1 cellular context compared by ENCODE assay signal in the genomic region with DNA sequence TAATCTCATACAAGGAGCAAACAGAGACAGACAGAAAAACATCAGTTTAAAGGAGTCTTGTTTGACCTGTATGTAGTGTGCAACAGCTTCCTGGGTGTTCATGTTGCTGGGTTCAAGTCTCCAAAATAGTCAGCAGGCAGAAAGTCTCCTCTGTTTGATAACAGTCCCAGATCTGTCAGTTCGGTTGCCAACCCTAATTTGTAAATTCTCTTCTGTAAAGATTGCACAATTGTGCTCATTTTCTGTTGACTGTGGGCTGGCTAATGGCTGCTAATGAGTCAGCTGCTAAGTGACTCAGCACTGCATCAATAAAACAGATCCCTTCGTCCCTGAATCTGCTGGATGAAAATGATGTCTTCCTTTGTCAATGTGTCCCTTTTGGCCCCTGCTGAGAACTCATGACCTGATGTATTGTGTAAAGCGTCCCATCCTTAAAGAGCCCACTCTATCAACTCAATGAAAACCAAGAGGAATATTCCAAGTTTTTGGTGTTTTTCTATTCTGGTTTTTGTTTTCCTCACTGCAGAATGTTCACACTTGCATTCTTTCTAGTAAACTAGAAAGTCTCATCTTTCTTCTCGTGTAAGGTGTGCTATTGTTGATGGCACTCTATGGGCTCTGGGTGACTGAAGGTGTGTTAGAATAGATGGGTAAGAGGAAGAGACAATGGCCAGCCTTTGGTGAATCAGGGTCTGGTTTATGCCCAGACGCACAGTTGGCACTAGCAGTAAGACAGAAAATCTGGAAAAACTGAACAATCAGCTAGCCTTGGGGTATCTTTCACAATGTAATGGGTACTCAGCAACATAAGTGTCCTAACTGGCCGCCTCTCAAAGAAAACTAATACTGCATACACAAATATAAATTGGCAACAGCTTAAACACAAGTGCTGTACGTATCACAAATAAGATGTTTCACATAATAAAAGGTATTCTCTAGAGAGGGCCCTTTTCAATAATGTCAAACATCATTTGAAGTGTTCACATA.
TF ChIP-seq lines count a peak whose summit lies in the region.

No MANE protein-coding gene starts in this region.

TF ChIP-seq in A549, 52 proteins besides CTCF, POLR2A, EP300 and RAD21 (continued from another document):
- TF ChIP-seq, protein P1, sequence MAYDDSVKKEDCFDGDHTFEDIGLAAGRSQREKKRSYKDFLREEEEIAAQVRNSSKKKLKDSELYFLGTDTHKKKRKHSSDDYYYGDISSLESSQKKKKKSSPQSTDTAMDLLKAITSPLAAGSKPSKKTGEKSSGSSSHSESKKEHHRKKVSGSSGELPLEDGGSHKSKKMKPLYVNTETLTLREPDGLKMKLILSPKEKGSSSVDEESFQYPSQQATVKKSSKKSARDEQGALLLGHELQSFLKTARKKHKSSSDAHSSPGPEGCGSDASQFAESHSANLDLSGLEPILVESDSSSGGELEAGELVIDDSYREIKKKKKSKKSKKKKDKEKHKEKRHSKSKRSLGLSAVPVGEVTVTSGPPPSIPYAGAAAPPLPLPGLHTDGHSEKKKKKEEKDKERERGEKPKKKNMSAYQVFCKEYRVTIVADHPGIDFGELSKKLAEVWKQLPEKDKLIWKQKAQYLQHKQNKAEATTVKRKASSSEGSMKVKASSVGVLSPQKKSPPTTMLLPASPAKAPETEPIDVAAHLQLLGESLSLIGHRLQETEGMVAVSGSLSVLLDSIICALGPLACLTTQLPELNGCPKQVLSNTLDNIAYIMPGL (CRISPR knock-in tag; IDR thresholded peaks at IDR 0.05; ENCODE audit: borderline replicate concordance): no peak
- peak; percentile 62 for TF ChIP-seq MAFK (IDR thresholded peaks at IDR 0.05; ENCODE audit: partially characterized antibody)
- TF ChIP-seq HOXB13 (CRISPR knock-in tag; IDR thresholded peaks at IDR 0.05; ENCODE audit: low read depth): no peak
- TF ChIP-seq FOXS1 (CRISPR knock-in tag; IDR thresholded peaks at IDR 0.05): no peak
- no peak for TF ChIP-seq ZC3H11A (IDR thresholded peaks at IDR 0.05)
- no peak for TF ChIP-seq CBX2 (IDR thresholded peaks at IDR 0.05; ENCODE audit: borderline replicate concordance, low read depth)
- no peak for TF ChIP-seq CHD2 (IDR thresholded peaks at IDR 0.05; ENCODE audit: low read length, partially characterized antibody)
- no peak for TF ChIP-seq NR3C1 (IDR thresholded peaks at IDR 0.05)
- TF ChIP-seq FOSL2 (IDR thresholded peaks at IDR 0.05): peak; percentile 91
- peak; percentile 90 for TF ChIP-seq FOSL2 (CRISPR knock-in tag; IDR thresholded peaks at IDR 0.05)
- TF ChIP-seq PHF8 (IDR thresholded peaks at IDR 0.05; ENCODE audit: borderline replicate concordance, low read depth): no peak
- TF ChIP-seq, protein P2, sequence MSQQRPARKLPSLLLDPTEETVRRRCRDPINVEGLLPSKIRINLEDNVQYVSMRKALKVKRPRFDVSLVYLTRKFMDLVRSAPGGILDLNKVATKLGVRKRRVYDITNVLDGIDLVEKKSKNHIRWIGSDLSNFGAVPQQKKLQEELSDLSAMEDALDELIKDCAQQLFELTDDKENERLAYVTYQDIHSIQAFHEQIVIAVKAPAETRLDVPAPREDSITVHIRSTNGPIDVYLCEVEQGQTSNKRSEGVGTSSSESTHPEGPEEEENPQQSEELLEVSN (IDR thresholded peaks at IDR 0.05; ENCODE audit: borderline replicate concordance, low read depth): no peak
- no peak for TF ChIP-seq TP53 (CRISPR knock-in tag; IDR thresholded peaks at IDR 0.05)
- TF ChIP-seq, protein P3, sequence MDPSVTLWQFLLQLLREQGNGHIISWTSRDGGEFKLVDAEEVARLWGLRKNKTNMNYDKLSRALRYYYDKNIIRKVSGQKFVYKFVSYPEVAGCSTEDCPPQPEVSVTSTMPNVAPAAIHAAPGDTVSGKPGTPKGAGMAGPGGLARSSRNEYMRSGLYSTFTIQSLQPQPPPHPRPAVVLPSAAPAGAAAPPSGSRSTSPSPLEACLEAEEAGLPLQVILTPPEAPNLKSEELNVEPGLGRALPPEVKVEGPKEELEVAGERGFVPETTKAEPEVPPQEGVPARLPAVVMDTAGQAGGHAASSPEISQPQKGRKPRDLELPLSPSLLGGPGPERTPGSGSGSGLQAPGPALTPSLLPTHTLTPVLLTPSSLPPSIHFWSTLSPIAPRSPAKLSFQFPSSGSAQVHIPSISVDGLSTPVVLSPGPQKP (IDR thresholded peaks at IDR 0.05; ENCODE audit: low read depth, low read length): no peak
- TF ChIP-seq TFCP2L1 (CRISPR knock-in tag; IDR thresholded peaks at IDR 0.05): no peak
- peak in 1 of 2 experiments; percentile 66; a peak in 4 of 5 replicates for TF ChIP-seq JUN (IDR thresholded peaks at IDR 0.05)
TF ChIP-seq in A549: peak in this region for 8.
